9 cellular contexts compared by ENCODE assay signal in genomic region chr1:117967472-117967871, GRCh38. TPM values are rescaled to one million over a fixed set of nuclear protein-coding genes. Genes with fewer than 3 reads are reported as not detected.
DNase-seq lines count a peak whose midpoint lies in the region; ATAC-seq and TF ChIP-seq lines count a peak whose summit lies in the region.
"Had no signal": no experiment of that assay in that cellular context is flagged by ENCODE, and none has a peak within 500 bp of the region (broad histone marks: within the 10 kb centered on the region; RNA-seq: fewer than 3 reads in every experiment).

No MANE protein-coding gene starts in this region.

- H3K4me1 Mint-ChIP-seq in GM23338: peaks cover 19% of the 10 kb centered on the region

- H2AFZ ChIP-seq in GM23338: no peak overlapping the region

- H3K36me3 Mint-ChIP-seq in GM23338 (ENCODE audit: low read depth): no peaks in the 10 kb centered on the region

- H3K4me3 Mint-ChIP-seq in GM23338: no peak overlapping the region

- peaks cover 9% of the 10 kb centered on the region; the same call in 1 of the 2 replicates for H3K4me1 ChIP-seq in GM23338 (ENCODE audit: insufficient read depth)
- peaks cover 2% of the 10 kb centered on the region for H3K4me1 ChIP-seq in RWPE2 (ENCODE audit: insufficient read depth, poor library complexity, severe bottlenecking)
- H3K4me1 ChIP-seq in foreskin keratinocyte: no peaks in the 10 kb centered on the region

- peak; percentile 15 for TF ChIP-seq CTCF in AG04449 (IDR thresholded peaks at IDR 0.05; ENCODE audit: insufficient read depth, low read length, missing control alignments)
- peak; percentile 31 to 38 for TF ChIP-seq CTCF in GM23338 (conservative IDR thresholded peaks at IDR 0.05; ENCODE audit: low read depth in 2 of 2)
- peak; percentile 39 for TF ChIP-seq CTCF in RWPE2 (IDR thresholded peaks at IDR 0.05; ENCODE audit: poor library complexity, severe bottlenecking)
- peak; percentile 45 for TF ChIP-seq CTCF in foreskin keratinocyte (conservative IDR thresholded peaks at IDR 0.05)

- no peak overlapping the region for H3K4me2 ChIP-seq in GM23338

- H3K9me3 ChIP-seq in RWPE2 (ENCODE audit: severe bottlenecking): no peaks in the 10 kb centered on the region

- H3F3A ChIP-seq in GM23338 (replicated peaks; ENCODE audit: low read depth): no peaks in the 10 kb centered on the region

- H3K27ac ChIP-seq in GM23338 (ENCODE audit: low read depth) (no peak overlapping the region), RWPE2 (ENCODE audit: poor library complexity, severe bottlenecking) (no peak overlapping the region), foreskin keratinocyte (no peak overlapping the region)

- H3K27me3 ChIP-seq in GM23338 (ENCODE audit: insufficient read depth): no peaks in the 10 kb centered on the region
- no peaks in the 10 kb centered on the region for H3K27me3 ChIP-seq in RWPE2 (ENCODE audit: insufficient read depth, poor library complexity, severe bottlenecking)
- H3K27me3 ChIP-seq in foreskin keratinocyte: no peaks in the 10 kb centered on the region

- no peaks in the 10 kb centered on the region for H3K9me2 ChIP-seq in GM23338 (ENCODE audit: insufficient read depth)

- DNase-seq in AG04449 (ENCODE audit: low read depth, low spot score): peak; percentile 24
- peak; percentile 64 for DNase-seq in GM23338 (ENCODE audit: low spot score)
- DNase-seq in RWPE2 (ENCODE audit: low spot score): no peak
- peak in 1 of 2 donors; percentile 14 for DNase-seq in foreskin keratinocyte
- DNase-seq in activated effector memory CD4-positive, alpha-beta T cell treated with anti-CD3 and anti-CD28 coated beads, Interleukin-2, amount 50 U/mL, for 16 hours: no peak
- no peak for DNase-seq in T-helper 9 cell

- no peaks in the 10 kb centered on the region for H3K79me2 ChIP-seq in GM23338 (replicated peaks; ENCODE audit: insufficient read depth)

- ATAC-seq in GM23338 (peak; percentile 88), RWPE2 (ENCODE audit: low read depth) (peak; percentile 59; the same call in 2 of the 3 replicates), foreskin keratinocyte (peak; percentile 41), GM21360 (IDR thresholded peaks at IDR 0.05; ENCODE audit: unreplicated experiment) (no peak), GM19397 (IDR thresholded peaks at IDR 0.05; ENCODE audit: unreplicated experiment) (no peak)

- H3K27me3 Mint-ChIP-seq in GM23338 (ENCODE audit: insufficient read depth, low read depth, poor library complexity): peaks cover 2% of the 10 kb centered on the region

- POLR2A ChIA-PET in AG04449 (lab: Yijun Ruan, JAX): no interaction called here

- H3K9me3 Mint-ChIP-seq in GM23338: no peaks in the 10 kb centered on the region

- H3K36me3 ChIP-seq in GM23338 (ENCODE audit: insufficient read depth): no peaks in the 10 kb centered on the region; the same call in 1 of the 2 replicates
- H3K36me3 ChIP-seq in RWPE2 (ENCODE audit: low read depth): no peaks in the 10 kb centered on the region

- H3K4me3 ChIP-seq in AG04449 (ENCODE audit: low read depth, low read length) (no peak overlapping the region), GM23338 (no peak overlapping the region), RWPE2 (ENCODE audit: severe bottlenecking) (no peak overlapping the region)
- H3K4me3 ChIP-seq: lung had no signal

- CTCF ChIA-PET in AG04449 (lab: Yijun Ruan, JAX): interaction anchor here (0.8 to 1.3 kb wide), 3 partner anchors 9 to 1402 kb away, joined by 3 to 5 read pairs (median 3); partner anchors contain the start of gene HAO2

- peak overlapping the region; percentile 11 for H3K27ac Mint-ChIP-seq in GM23338

- H4K20me1 ChIP-seq in GM23338 (replicated peaks; ENCODE audit: insufficient read depth): no peaks in the 10 kb centered on the region

TF ChIP-seq in GM23338, 12 proteins besides CTCF, POLR2A, EP300 and RAD21 (continues in another document):
- no peak for TF ChIP-seq CREB1 (CRISPR knock-in tag; IDR thresholded peaks at IDR 0.05; ENCODE audit: low read depth)
- no peak for TF ChIP-seq EZH2phosphoT487 (IDR thresholded peaks at IDR 0.05; ENCODE audit: unreplicated experiment)
- no peak for TF ChIP-seq ZNF114 (CRISPR knock-in tag; IDR thresholded peaks at IDR 0.05)
- no peak for TF ChIP-seq REST (IDR thresholded peaks at IDR 0.05; ENCODE audit: unreplicated experiment)
- no peak for TF ChIP-seq POLR2AphosphoS5 (IDR thresholded peaks at IDR 0.05; ENCODE audit: low read depth)
- no peak for TF ChIP-seq ETS1 (IDR thresholded peaks at IDR 0.05)
- TF ChIP-seq JUNB (IDR thresholded peaks at IDR 0.05; ENCODE audit: unreplicated experiment): no peak
- no peak for TF ChIP-seq NANOG (IDR thresholded peaks at IDR 0.05; ENCODE audit: borderline replicate concordance)

RNA-seq across cellular contexts. Expression of gene WDR3, which starts 37.9 kb away (rescaled TPM):
- total RNA-seq in GM23338 (2014; rRNA removed; shearing (Covaris generic)): 38.7 and 48.0 TPM in 2 replicates
- 20.7 and 26.2 TPM in 2 replicates for polyA plus RNA-seq in GM23338 (2016; fragmentation: Nextera tagmentation; extraction: Ambion mirVana)
- 33.5 and 44.4 TPM in 2 replicates for total RNA-seq in foreskin keratinocyte
- 3.6 and 5.8 TPM in 2 replicates for polyA plus RNA-seq in foreskin keratinocyte

RNA-seq across cellular contexts. Expression of gene GDAP2, which starts 38.1 kb away (rescaled TPM):
- total RNA-seq in GM23338 (2014; rRNA removed; shearing (Covaris generic)): 24.5 and 28.0 TPM in 2 replicates
- 10.2 and 10.7 TPM in 2 replicates for polyA plus RNA-seq in GM23338 (2016; fragmentation: Nextera tagmentation; extraction: Ambion mirVana)
- total RNA-seq in foreskin keratinocyte: 16.8 and 18.9 TPM in 2 replicates
- 5.8 and 6.9 TPM in 2 replicates for polyA plus RNA-seq in foreskin keratinocyte

Comparison
In these comparisons a context has a peak if more than half of its experiments do, and no peak if none do; other contexts are left out.
1. DNase-seq: peak in AG04449 (single experiment) and GM23338 (single experiment); none in RWPE2 (single experiment), activated effector memory CD4-positive, alpha-beta T cell treated with anti-CD3 and anti-CD28 coated beads, Interleukin-2, amount 50 U/mL, for 16 hours (single experiment) and T-helper 9 cell (single experiment).
2. ATAC-seq: peak in GM23338 (single experiment), RWPE2 (single experiment) and foreskin keratinocyte (single experiment); none in GM21360 (single experiment) and GM19397 (single experiment).
3. Peak in every context shown above with its lines, with median percentiles within 50 percentile points of each other: CTCF ChIP-seq.